Comparison of ENCODE assay signal across 17 cellular contexts in genomic region chr7:70371652-70372051, GRCh38.
DNase-seq lines count a peak whose midpoint lies in the region; FAIRE-seq lines count a peak whose summit lies in the region.
"Had no signal": no experiment of that assay in that cellular context is flagged by ENCODE, and none has a peak within 500 bp of the region (broad histone marks: within the 10 kb centered on the region; RNA-seq: fewer than 3 reads in every experiment).

No MANE protein-coding gene starts in this region.

- H3K4me3 ChIP-seq in BLaER1 (no peak overlapping the region), small intestine (ENCODE audit: low read depth in 1 of 2, low read length in 2 of 2) (no peak overlapping the region)
- H3K4me3 ChIP-seq in BLaER1 treated with 17β-estradiol and CSF1 and Interleukin-3, amounts not matched to agents 10 nM and 100 nM, result no peak overlapping the region
- H3K4me3 ChIP-seq: GM12878, GM23338 had no signal

- 0 out of 2 replicates have a peak overlapping the region, but pooled peaks have one; percentile 31 for H3K4me2 ChIP-seq in BLaER1
- peak overlapping the region in 9 of 11 experiments; percentile 12 to 58 (median 43); a peak in 13 of 22 replicates for H3K4me2 ChIP-seq in BLaER1 treated with 17β-estradiol and CSF1 and Interleukin-3, amounts not matched to agents 10 nM and 100 nM
- H3K4me2 ChIP-seq: GM23338 had no signal

- H3K4me1 ChIP-seq in BLaER1, result peaks cover 23% of the 10 kb centered on the region
- H3K4me1 ChIP-seq in BLaER1 treated with 17β-estradiol and CSF1 and Interleukin-3, amounts not matched to agents 10 nM and 100 nM, result peaks cover 11 to 26% (median 20%) of the 10 kb centered on the region in 10 experiments; a peak in 19 of 20 replicates
- H3K4me1 ChIP-seq in small intestine (ENCODE audit: control insufficient read depth in 2 of 2, insufficient read depth in 1 of 2, low read depth in 1 of 2, low read length in 1 of 2), result no peaks in the 10 kb centered on the region

- FAIRE-seq in small intestine (lab: Jason Lieb, UNC), result no peak
- FAIRE-seq: D721Med, GM12878, GM19239 had no signal

- H3K9me3 ChIP-seq in BLaER1 (no peaks in the 10 kb centered on the region), small intestine (ENCODE audit: control insufficient read depth, low read depth) (no peaks in the 10 kb centered on the region)
- H3K9me3 ChIP-seq in BLaER1 treated with 17β-estradiol and CSF1 and Interleukin-3, amounts not matched to agents 10 nM and 100 nM (replicated peaks in 1 of 11), result no peaks in the 10 kb centered on the region; a peak in 1 of 22 replicates

- H3K9ac ChIP-seq in BLaER1, result no peak overlapping the region
- H3K9ac ChIP-seq in BLaER1 treated with 17β-estradiol and CSF1 and Interleukin-3, amounts not matched to agents 10 nM and 100 nM, result no peak overlapping the region

- H3K36me3 ChIP-seq in BLaER1, result 0 out of 2 replicates have a peak, but pooled peaks cover 4% of the 10 kb centered on the region
- H3K36me3 ChIP-seq in BLaER1 treated with 17β-estradiol and CSF1 and Interleukin-3, amounts not matched to agents 10 nM and 100 nM, result no peaks in the 10 kb centered on the region; a peak in 1 of 22 replicates
- H3K36me3 ChIP-seq in small intestine (ENCODE audit: control insufficient read depth in 2 of 2, insufficient read depth in 2 of 2, low read length in 2 of 2), result no peaks in the 10 kb centered on the region

- no peak overlapping the region for H3K4me3 Mint-ChIP-seq in activated T-cell treated with anti-CD3 and anti-CD28 coated beads, Interleukin-2, amount 50 U/mL, for 24 hours
- H3K4me3 Mint-ChIP-seq: CD14-positive monocyte; CD4-positive, alpha-beta T cell; CD8-positive, alpha-beta memory T cell; GM23338; H9 had no signal

- no peak overlapping the region for H3K27ac ChIP-seq in BLaER1
- H3K27ac ChIP-seq in BLaER1 treated with 17β-estradiol and CSF1 and Interleukin-3, amounts not matched to agents 10 nM and 100 nM, result no peak overlapping the region
- H3K27ac ChIP-seq in small intestine (ENCODE audit: low read depth in 1 of 2, low read length in 1 of 2), result no peak overlapping the region

- no peaks in the 10 kb centered on the region for H3K27me3 ChIP-seq in BLaER1
- H3K27me3 ChIP-seq in BLaER1 treated with 17β-estradiol and CSF1 and Interleukin-3, amounts not matched to agents 10 nM and 100 nM, result no peaks in the 10 kb centered on the region
- no peaks in the 10 kb centered on the region for H3K27me3 ChIP-seq in small intestine (ENCODE audit: control insufficient read depth in 2 of 2, insufficient read depth in 2 of 2, low read length in 2 of 2)

- no peak overlapping the region for H3K27ac Mint-ChIP-seq in activated T-cell treated with anti-CD3 and anti-CD28 coated beads, Interleukin-2, amount 50 U/mL, for 24 hours
- H3K27ac Mint-ChIP-seq: CD14-positive monocyte; CD4-positive, alpha-beta T cell; CD8-positive, alpha-beta memory T cell; GM23338; H9 had no signal

- no peaks in the 10 kb centered on the region for H3K9me3 Mint-ChIP-seq in activated T-cell treated with anti-CD3 and anti-CD28 coated beads, Interleukin-2, amount 50 U/mL, for 24 hours
- H3K9me3 Mint-ChIP-seq: CD4-positive, alpha-beta T cell; CD8-positive, alpha-beta memory T cell; GM23338; H9 had no signal

- no peaks in the 10 kb centered on the region for H4K20me1 ChIP-seq in BLaER1
- no peaks in the 10 kb centered on the region for H4K20me1 ChIP-seq in BLaER1 treated with 17β-estradiol and CSF1 and Interleukin-3, amounts not matched to agents 10 nM and 100 nM

- H3K36me3 Mint-ChIP-seq in activated T-cell treated with anti-CD3 and anti-CD28 coated beads, Interleukin-2, amount 50 U/mL, for 24 hours (ENCODE audit: low read depth), result no peaks in the 10 kb centered on the region
- H3K36me3 Mint-ChIP-seq: CD14-positive monocyte had no signal

- no peaks in the 10 kb centered on the region for H3K4me1 Mint-ChIP-seq in activated T-cell treated with anti-CD3 and anti-CD28 coated beads, Interleukin-2, amount 50 U/mL, for 24 hours (ENCODE audit: low read depth)
- H3K4me1 Mint-ChIP-seq: CD14-positive monocyte; CD8-positive, alpha-beta memory T cell had no signal

- WGBS in small intestine, 3 donors, result 14 to 47% (median 35%) methylated on average over 1 of the region's 1 CpG

- DNase-seq in NCI-H69 (lab: John Stamatoyannopoulos, UW) (peak; percentile 50), small intestine (peak; percentile 58), superior temporal gyrus (ENCODE audit: extremely low spot score) (no peak)
- no peak for DNase-seq in activated T-cell treated with anti-CD3 and anti-CD28 coated beads, Interleukin-2, amount 50 U/mL, for 24 hours
- DNase-seq: CD4-positive, alpha-beta T cell; CD8-positive, alpha-beta memory T cell; DMS79; EL; GDM1; H9 had no signal

- no peaks in the 10 kb centered on the region for H3K27me3 Mint-ChIP-seq in activated T-cell treated with anti-CD3 and anti-CD28 coated beads, Interleukin-2, amount 50 U/mL, for 24 hours
- H3K27me3 Mint-ChIP-seq: CD4-positive, alpha-beta T cell; CD8-positive, alpha-beta memory T cell had no signal

Comparison
In these comparisons a context has a peak if more than half of its experiments do, and no peak if none do; other contexts are left out.
1. DNase-seq: peak in NCI-H69 (single experiment) and small intestine (single experiment); none in activated T-cell treated with anti-CD3 and anti-CD28 coated beads, Interleukin-2, amount 50 U/mL, for 24 hours (single experiment) and superior temporal gyrus (single experiment).